ENCODE assay signal across 9 cellular contexts in genomic region chr14:55074662-55075061, GRCh38. TPM values are rescaled to one million over a fixed set of nuclear protein-coding genes. Genes with fewer than 3 reads are reported as not detected.
DNase-seq lines count a peak whose midpoint lies in the region; ATAC-seq and TF ChIP-seq lines count a peak whose summit lies in the region.
"Had no signal": no experiment of that assay in that cellular context is flagged by ENCODE, and none has a peak within 500 bp of the region (broad histone marks: within the 10 kb centered on the region; RNA-seq: fewer than 3 reads in every experiment).

No MANE protein-coding gene starts in this region.

- H3K4me1 Mint-ChIP-seq in natural killer cell treated with Interleukin-12 subunit alpha and Interleukin-12 subunit beta and Interleukin-15 and Interleukin-18, amount 100 ng/mL, for 72 hours (ENCODE audit: low read depth in 2 of 2): peaks cover 17 to 35% of the 10 kb centered on the region in 2 donors

- no peaks in the 10 kb centered on the region for H3K36me3 ChIP-seq in heart left ventricle

- intact Hi-C loops in left cardiac atrium (cut with DNase I) (no loop called here), heart left ventricle (cut with DNase I) (no loop called here)

- peak overlapping the region; percentile 75 for H3K4me3 Mint-ChIP-seq in natural killer cell treated with Interleukin-12 subunit alpha and Interleukin-12 subunit beta and Interleukin-15 and Interleukin-18, amount 100 ng/mL, for 72 hours

- TF ChIP-seq POLR2A in Raji (IDR thresholded peaks at IDR 0.05; ENCODE audit: insufficient read depth, low read depth, low read length) (peak; percentile 41; the same call in 1 of the 2 replicates), erythroblast (IDR thresholded peaks at IDR 0.05; ENCODE audit: low read length) (no peak), heart left ventricle (IDR thresholded peaks at IDR 0.05) (no peak)

- peak overlapping the region in 1 of 12 donors; percentile 28 for H3K27ac ChIP-seq in heart left ventricle
- H3K27ac ChIP-seq: C4-2B had no signal

- no peaks in the 10 kb centered on the region for H3K9me3 Mint-ChIP-seq in natural killer cell treated with Interleukin-12 subunit alpha and Interleukin-12 subunit beta and Interleukin-15 and Interleukin-18, amount 100 ng/mL, for 72 hours

- H3K27ac Mint-ChIP-seq in natural killer cell treated with Interleukin-12 subunit alpha and Interleukin-12 subunit beta and Interleukin-15 and Interleukin-18, amount 100 ng/mL, for 72 hours: peak overlapping the region; percentile 17 to 29

- H3K27me3 Mint-ChIP-seq in natural killer cell treated with Interleukin-12 subunit alpha and Interleukin-12 subunit beta and Interleukin-15 and Interleukin-18, amount 100 ng/mL, for 72 hours: peaks cover 0 to 7% of the 10 kb centered on the region in 2 donors

- 16 to 23% (median 20%) methylated on average over 5 of the region's 5 CpGs for WGBS in heart left ventricle, 4 donors

- no peak for TF ChIP-seq CTCF in heart left ventricle (IDR thresholded peaks at IDR 0.05)

- DNase-seq in activated CD4-positive, CD25-positive, alpha-beta regulatory T cell (lab: John Stamatoyannopoulos, UW): no peak
- DNase-seq in natural killer cell treated with Interleukin-12 subunit alpha and Interleukin-12 subunit beta and Interleukin-15 and Interleukin-18, amount 100 ng/mL, for 72 hours (ENCODE audit: low spot score): no peak
- DNase-seq in erythroblast (lab: John Stamatoyannopoulos, UW): no peak
- DNase-seq in left cardiac atrium: no peak
- DNase-seq in heart left ventricle: no peak

- H3K4me1 ChIP-seq in heart left ventricle: peaks cover 0 to 45% (median 21%) of the 10 kb centered on the region in 12 donors

- H3K27me3 ChIP-seq in heart left ventricle: no peaks in the 10 kb centered on the region

- ATAC-seq in activated CD4-positive, CD25-positive, alpha-beta regulatory T cell treated with anti-CD3 and anti-CD28 coated beads, Interleukin-2, amount 50 U/mL, for 24 hours: peak; percentile 8 to 19
- ATAC-seq in HG02759 (IDR thresholded peaks at IDR 0.05; ENCODE audit: unreplicated experiment): peak; percentile 44
- peak in 1 of 2 donors; percentile 52 for ATAC-seq in natural killer cell treated with Interleukin-12 subunit alpha and Interleukin-12 subunit beta and Interleukin-15 and Interleukin-18, amount 100 ng/mL, for 72 hours
- no peak for ATAC-seq in left cardiac atrium
- no peak for ATAC-seq in heart left ventricle

- H3K9me3 ChIP-seq in heart left ventricle: no peaks in the 10 kb centered on the region

- H3K36me3 Mint-ChIP-seq in natural killer cell treated with Interleukin-12 subunit alpha and Interleukin-12 subunit beta and Interleukin-15 and Interleukin-18, amount 100 ng/mL, for 72 hours: no peaks in the 10 kb centered on the region

- no peak overlapping the region for H3K4me3 ChIP-seq in heart left ventricle

RNA-seq across cellular contexts. Expression of gene MAPK1IP1L, which starts 23.2 kb away (rescaled TPM):
- total RNA-seq in natural killer cell treated with Interleukin-12 subunit alpha and Interleukin-12 subunit beta and Interleukin-15 and Interleukin-18, amount 100 ng/mL, for 72 hours: 100 to 1,000 TPM in 1 of 2 donors, 10 to 100 TPM in 1; 99.7 to 119 TPM
- total RNA-seq in left cardiac atrium (10 to 100 TPM; 59.9 to 79.5 TPM), heart left ventricle (100 to 1,000 TPM in 2 of 9 donors, 10 to 100 TPM in 7; 58.9 to 159 (median 80.1) TPM)
- 10 to 100 TPM; 23.8 to 66.7 TPM for polyA plus RNA-seq in heart left ventricle

RNA-seq across cellular contexts. Expression of gene SOCS4, which starts 47.6 kb away (rescaled TPM):
- 10 to 100 TPM; 36.5 to 50.9 TPM for total RNA-seq in natural killer cell treated with Interleukin-12 subunit alpha and Interleukin-12 subunit beta and Interleukin-15 and Interleukin-18, amount 100 ng/mL, for 72 hours
- total RNA-seq in left cardiac atrium (10 to 100 TPM; 16.9 to 24.9 TPM), heart left ventricle (10 to 100 TPM in 8 of 9 donors, 1 to 10 TPM in 1; 8.9 to 20.7 (median 15.6) TPM)
- 1 to 10 TPM; 3.7 to 8.0 TPM for polyA plus RNA-seq in heart left ventricle

RNA-seq across cellular contexts. Expression of gene WDHD1, which starts 47.8 kb away (rescaled TPM):
- total RNA-seq in natural killer cell treated with Interleukin-12 subunit alpha and Interleukin-12 subunit beta and Interleukin-15 and Interleukin-18, amount 100 ng/mL, for 72 hours: 10 to 100 TPM; 33.6 to 51.3 TPM
- total RNA-seq in left cardiac atrium: 1 to 10 TPM; 2.6 TPM
- 1 to 10 TPM in 8 of 9 donors, under 1 TPM in 1; 0.44 to 3.5 (median 2.2) TPM for total RNA-seq in heart left ventricle
- 1 to 10 TPM in 1 of 2 donors, under 1 TPM in 1; 0.42 to 1.4 TPM for polyA plus RNA-seq in heart left ventricle

RNA-seq across cellular contexts. Expression of gene LGALS3, which starts 54.4 kb away (rescaled TPM):
- 100 to 1,000 TPM; 161 to 224 TPM for total RNA-seq in natural killer cell treated with Interleukin-12 subunit alpha and Interleukin-12 subunit beta and Interleukin-15 and Interleukin-18, amount 100 ng/mL, for 72 hours
- total RNA-seq in left cardiac atrium: 100 to 1,000 TPM; 121 to 159 TPM
- 100 to 1,000 TPM; 143 to 372 (median 197) TPM for total RNA-seq in heart left ventricle
- polyA plus RNA-seq in heart left ventricle: 100 to 1,000 TPM; 272 to 311 TPM

Comparison
In these comparisons a context has a peak if more than half of its experiments do, and no peak if none do; other contexts are left out.
1. ATAC-seq: peak in activated CD4-positive, CD25-positive, alpha-beta regulatory T cell treated with anti-CD3 and anti-CD28 coated beads, Interleukin-2, amount 50 U/mL, for 24 hours (2 of 2) and HG02759 (single experiment); none in left cardiac atrium (0 of 2) and heart left ventricle (0 of 4).
2. RNA of gene WDHD1, which starts 47.8 kb away (total RNA-seq): 33.6 to 51.3 TPM in natural killer cell treated with Interleukin-12 subunit alpha and Interleukin-12 subunit beta and Interleukin-15 and Interleukin-18, amount 100 ng/mL, for 72 hours; 2.6 TPM in left cardiac atrium and 0.44 to 3.5 TPM in heart left ventricle; every median in the first group is over 4 times any median in the second.